In the genomic region with DNA sequence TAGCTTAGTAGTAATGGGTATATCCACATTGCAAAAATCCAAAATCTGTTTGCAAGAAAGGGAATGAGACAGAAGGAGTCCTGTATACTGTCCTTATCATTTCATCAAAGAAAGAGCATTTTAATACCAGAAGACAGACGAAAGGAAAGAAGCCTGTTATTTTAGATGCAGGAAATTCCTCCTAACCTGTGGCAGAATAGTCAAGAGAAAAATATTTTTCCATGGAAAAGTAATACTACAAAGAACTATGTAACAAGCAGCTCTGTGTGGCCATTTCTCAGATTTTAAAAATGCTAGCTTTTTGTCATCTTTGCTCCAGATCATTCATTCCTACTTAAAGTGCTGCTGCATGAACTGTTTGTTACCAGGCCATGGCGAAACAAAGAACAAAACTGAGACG, we compare ENCODE assay signal across 8 cellular contexts.
"Had no signal": no experiment of that assay in that cellular context is flagged by ENCODE, and none has a peak within 500 bp of the region (broad histone marks: within the 10 kb centered on the region; RNA-seq: fewer than 3 reads in every experiment).

No MANE protein-coding gene starts in this region.

- H3K4me3 Mint-ChIP-seq: IgD-negative memory B cell had no signal

- ATAC-seq: HCT116 had no signal

- H3K4me3 ChIP-seq: GM23248, HAP-1 had no signal

- DNase-seq: GM23248, GOT3, H7, HFFc6, KBM-7 had no signal

- H3K9me3 Mint-ChIP-seq: HFFc6, IgD-negative memory B cell had no signal

- H3K9me3 ChIP-seq: HAP-1 had no signal

- H2AFZ ChIP-seq: GM23248 had no signal

- H3K36me3 ChIP-seq: HAP-1 had no signal

- H3K9ac ChIP-seq: GM23248 had no signal

- H3K27me3 Mint-ChIP-seq: IgD-negative memory B cell had no signal

- H3K27ac ChIP-seq: GM23248 had no signal
